7 cellular contexts compared by ENCODE assay signal in the genomic region with DNA sequence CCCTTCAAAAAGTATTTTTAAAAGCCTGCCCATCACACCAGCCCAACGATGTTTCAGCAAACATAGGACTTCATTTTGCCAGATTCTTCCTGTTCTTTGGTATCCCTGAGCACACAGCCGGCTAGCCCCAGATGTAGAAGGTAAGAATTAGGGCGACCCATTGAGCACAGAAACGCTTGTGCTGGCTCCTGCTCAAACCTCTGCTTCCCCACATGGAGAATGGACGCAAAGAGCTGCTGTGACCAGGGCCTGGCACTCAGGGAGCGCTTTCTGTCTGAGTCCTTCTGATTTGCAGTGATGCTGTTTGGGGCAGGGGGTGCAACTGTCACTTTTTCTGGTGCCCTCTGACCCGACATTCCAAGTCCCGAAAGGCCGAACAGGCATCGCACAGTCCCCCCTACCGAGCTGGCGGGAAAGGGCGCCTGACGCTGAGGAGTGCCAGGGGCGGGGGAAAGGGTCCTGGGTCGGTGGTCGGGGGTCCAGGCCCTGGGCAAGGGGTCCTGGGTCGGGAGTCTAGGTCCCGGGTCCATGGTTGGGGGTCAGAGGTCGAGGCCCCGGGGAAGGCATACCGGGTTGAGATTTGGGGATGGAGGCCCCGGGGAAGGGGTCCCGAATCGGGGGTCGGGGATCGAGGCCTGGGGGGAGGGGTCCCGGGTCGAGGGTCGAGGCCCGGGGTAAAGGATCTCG. TPM values are rescaled to one million over a fixed set of nuclear protein-coding genes. Genes with fewer than 3 reads are reported as not detected.
DNase-seq lines count a peak whose midpoint lies in the region; TF ChIP-seq lines count a peak whose summit lies in the region.

No MANE protein-coding gene starts in this region.

- no peak for TF ChIP-seq POLR2A in suprapubic skin (IDR thresholded peaks at IDR 0.05)

- peaks cover 3 to 15% of the 10 kb centered on the region in 2 donors for H3K4me1 ChIP-seq in ascending aorta
- peaks cover 26% of the 10 kb centered on the region for H3K4me1 ChIP-seq in suprapubic skin

- H3K4me3 ChIP-seq in ascending aorta: peak overlapping the region; percentile 78 to 95
- peak overlapping the region; percentile 86 for H3K4me3 ChIP-seq in kidney epithelial cell (ENCODE audit: low read depth, low read length)
- peak overlapping the region; percentile 75 for H3K4me3 ChIP-seq in suprapubic skin

- in situ Hi-C loops in KBM-7 (cut with MboI; ENCODE audit: low pct_unique_long_range_greater_than_20kb, low sequenced_read_pairs): no loop called here

- H3K4me3 Mint-ChIP-seq in IgD-negative memory B cell: peak overlapping the region; percentile 79 to 95 (median 88)

- TF ChIP-seq CTCF in ascending aorta (IDR thresholded peaks at IDR 0.05) (no peak), kidney epithelial cell (IDR thresholded peaks at IDR 0.05; ENCODE audit: insufficient read depth, low read length, poor library complexity, severe bottlenecking) (no peak), suprapubic skin (IDR thresholded peaks at IDR 0.05) (no peak)

- H3K27ac Mint-ChIP-seq in IgD-negative memory B cell: peak overlapping the region; percentile 32 to 71 (median 64)

- intact Hi-C loops in ascending aorta (cut with DNase I): loop anchor here (1.0 to 10.0 kb wide), 7 partner anchors 30 to 412 kb away; a partner anchor contains a TSS

- no peaks in the 10 kb centered on the region for H3K36me3 Mint-ChIP-seq in IgD-negative memory B cell

- no peaks in the 10 kb centered on the region for H3K9me3 ChIP-seq in ascending aorta
- no peaks in the 10 kb centered on the region for H3K9me3 ChIP-seq in suprapubic skin

- peak overlapping the region in 1 of 2 donors; percentile 93 for H3K27ac ChIP-seq in ascending aorta
- peak overlapping the region; percentile 68 for H3K27ac ChIP-seq in suprapubic skin

- H3K36me3 ChIP-seq in ascending aorta (peaks cover 6 to 8% of the 10 kb centered on the region in 2 donors), kidney epithelial cell (ENCODE audit: control insufficient read depth, insufficient read depth, low read length) (peaks cover 4% of the 10 kb centered on the region), suprapubic skin (peaks cover 26% of the 10 kb centered on the region)

- TF ChIP-seq EP300 in suprapubic skin (IDR thresholded peaks at IDR 0.05): no peak

- 29% methylated on average over 24 of the region's 32 CpGs for WGBS in suprapubic skin

- peaks cover 0 to 21% (median 19%) of the 10 kb centered on the region in 3 donors for H3K4me1 Mint-ChIP-seq in IgD-negative memory B cell

- H3K27me3 ChIP-seq in ascending aorta: no peaks in the 10 kb centered on the region
- no peaks in the 10 kb centered on the region for H3K27me3 ChIP-seq in kidney epithelial cell (ENCODE audit: control insufficient read depth, insufficient read depth, low read length)
- no peaks in the 10 kb centered on the region for H3K27me3 ChIP-seq in suprapubic skin

- H3K9me3 Mint-ChIP-seq in IgD-negative memory B cell: no peaks in the 10 kb centered on the region

- no peak for DNase-seq in ascending aorta (ENCODE audit: low spot score in 2 of 2)
- no peak for DNase-seq in kidney epithelial cell (ENCODE audit: low read depth)
- DNase-seq in suprapubic skin (ENCODE audit: low spot score in 2 of 2): no peak
- no peak for DNase-seq in A172 (ENCODE audit: low spot score)
- no peak for DNase-seq in stimulated activated CD8-positive, alpha-beta memory T cell treated with anti-CD3 and anti-CD28 coated beads, Interleukin-4, amount 100 ng/mL, for 48 hours
- no peak for DNase-seq in KBM-7

- no peaks in the 10 kb centered on the region for H3K27me3 Mint-ChIP-seq in IgD-negative memory B cell

RNA-seq across cellular contexts. Expression of a gene that starts 0.9 kb away (rescaled TPM):
- polyA plus RNA-seq in IgD-negative memory B cell: 63.9 TPM
- 153 TPM for total RNA-seq in ascending aorta
- 96.8 and 126 TPM in 2 replicates for total RNA-seq in kidney epithelial cell
- 100 to 1,000 TPM in 1 of 4 donors, 10 to 100 TPM in 3; 71.8 to 125 (median 86.6) TPM for total RNA-seq in suprapubic skin
- total RNA-seq in A172 (2014; rRNA removed; shearing (Covaris generic)): 83.6 and 105 TPM in 2 replicates

RNA-seq across cellular contexts. Expression of a gene that starts 1.1 kb away (rescaled TPM):
- 3.5 TPM for polyA plus RNA-seq in IgD-negative memory B cell
- total RNA-seq in ascending aorta (0.21 TPM), kidney epithelial cell (6.6 and 10.0 TPM in 2 replicates), suprapubic skin (1 to 10 TPM; 3.2 to 9.7 (median 4.4) TPM)
- total RNA-seq in A172 (2014; rRNA removed; shearing (Covaris generic)): 8.5 and 12.4 TPM in 2 replicates

RNA-seq across cellular contexts. Expression of a gene that starts 29.9 kb away (rescaled TPM):
- polyA plus RNA-seq in IgD-negative memory B cell: 24.0 TPM
- total RNA-seq in ascending aorta (141 TPM), kidney epithelial cell (50.5 and 61.5 TPM in 2 replicates), suprapubic skin (100 to 1,000 TPM in 1 of 4 donors, 10 to 100 TPM in 3; 42.8 to 118 (median 55.0) TPM)
- total RNA-seq in A172 (2014; rRNA removed; shearing (Covaris generic)): 31.1 and 46.6 TPM in 2 replicates

RNA-seq across cellular contexts. Expression of a gene that starts 43.1 kb away (rescaled TPM):
- polyA plus RNA-seq in IgD-negative memory B cell: not detected
- total RNA-seq in ascending aorta (not detected), kidney epithelial cell (1.2 and 3.1 TPM in 2 replicates), suprapubic skin (1 to 10 TPM in 3 of 4 donors, not detected in 1; 1.3 to 2.3 (median 2.2) TPM)
- 0.43 and 1.2 TPM in 2 replicates for total RNA-seq in A172 (2014; rRNA removed; shearing (Covaris generic))

RNA-seq across cellular contexts. Expression of a gene that starts 44.9 kb away (rescaled TPM):
- polyA plus RNA-seq in IgD-negative memory B cell: 12.7 TPM
- 34.7 TPM for total RNA-seq in ascending aorta
- 24.0 and 28.8 TPM in 2 replicates for total RNA-seq in kidney epithelial cell
- 10 to 100 TPM; 14.1 to 32.3 (median 21.5) TPM for total RNA-seq in suprapubic skin
- total RNA-seq in A172 (2014; rRNA removed; shearing (Covaris generic)): 21.1 and 24.3 TPM in 2 replicates
